Comparison of ENCODE assay signal across 9 cellular contexts in the genomic region with DNA sequence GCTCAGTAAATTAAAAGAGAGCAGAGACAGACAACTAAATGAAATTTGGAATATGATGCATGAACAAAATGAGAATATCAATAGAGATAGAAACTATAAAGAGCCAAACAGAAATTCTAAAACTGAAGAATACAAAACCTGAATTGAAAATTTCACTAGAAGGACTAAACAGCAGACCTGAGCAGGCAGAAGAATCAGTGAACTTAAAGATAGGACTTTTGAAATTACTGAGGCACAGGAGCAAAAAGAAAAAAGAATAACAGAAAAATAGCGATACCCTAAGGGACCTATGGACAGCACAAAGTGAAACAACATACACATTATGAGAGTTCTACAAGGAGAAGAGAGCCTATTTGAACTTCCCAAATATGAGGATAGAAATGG. TPM values are rescaled to one million over a fixed set of nuclear protein-coding genes. Genes with fewer than 3 reads are reported as not detected.
DNase-seq lines count a peak whose midpoint lies in the region; ATAC-seq and TF ChIP-seq lines count a peak whose summit lies in the region.
"Had no signal": no experiment of that assay in that cellular context is flagged by ENCODE, and none has a peak within 500 bp of the region (broad histone marks: within the 10 kb centered on the region; RNA-seq: fewer than 3 reads in every experiment).

No MANE protein-coding gene starts in this region.

- peaks cover 59% of the 10 kb centered on the region for H3K36me3 Mint-ChIP-seq in activated CD4-positive, alpha-beta T cell treated with anti-CD3 and anti-CD28 coated beads, Interleukin-2, amount 10 ng/mL, durations not matched to agents 24 days and 14 days (ENCODE audit: low read depth)
- H3K36me3 Mint-ChIP-seq in CD4-positive, alpha-beta memory T cell: peaks cover 62 to 76% of the 10 kb centered on the region in 2 donors
- H3K36me3 Mint-ChIP-seq in activated CD8-positive, alpha-beta T cell treated with anti-CD3 and anti-CD28 coated beads for 36 hours (ENCODE audit: low read depth): peaks cover 47% of the 10 kb centered on the region
- peaks cover 81% of the 10 kb centered on the region for H3K36me3 Mint-ChIP-seq in effector memory CD8-positive, alpha-beta T cell (ENCODE audit: insufficient read depth)
- H3K36me3 Mint-ChIP-seq in progenitor cell of endocrine pancreas (ENCODE audit: insufficient read depth): peaks cover 1% of the 10 kb centered on the region

- H3K27me3 Mint-ChIP-seq in activated CD4-positive, alpha-beta T cell treated with anti-CD3 and anti-CD28 coated beads, Interleukin-2, amount 10 ng/mL, durations not matched to agents 24 days and 14 days: no peaks in the 10 kb centered on the region
- no peaks in the 10 kb centered on the region for H3K27me3 Mint-ChIP-seq in CD4-positive, alpha-beta memory T cell
- H3K27me3 Mint-ChIP-seq in activated CD8-positive, alpha-beta T cell treated with anti-CD3 and anti-CD28 coated beads for 36 hours: no peaks in the 10 kb centered on the region
- no peaks in the 10 kb centered on the region for H3K27me3 Mint-ChIP-seq in effector memory CD8-positive, alpha-beta T cell
- no peaks in the 10 kb centered on the region for H3K27me3 Mint-ChIP-seq in progenitor cell of endocrine pancreas

- peaks cover 23% of the 10 kb centered on the region for H3K36me3 ChIP-seq in CD4-positive, alpha-beta memory T cell (ENCODE audit: insufficient read depth, low read length)

- peaks cover 52% of the 10 kb centered on the region for H3K4me1 Mint-ChIP-seq in activated CD4-positive, alpha-beta T cell treated with anti-CD3 and anti-CD28 coated beads, Interleukin-2, amount 10 ng/mL, durations not matched to agents 24 days and 14 days
- H3K4me1 Mint-ChIP-seq in CD4-positive, alpha-beta memory T cell: peaks cover 49 to 66% (median 60%) of the 10 kb centered on the region in 4 donors
- H3K4me1 Mint-ChIP-seq in activated CD8-positive, alpha-beta T cell treated with anti-CD3 and anti-CD28 coated beads for 36 hours (ENCODE audit: low read depth): peaks cover 70% of the 10 kb centered on the region
- peaks cover 53 to 62% of the 10 kb centered on the region in 2 donors for H3K4me1 Mint-ChIP-seq in effector memory CD8-positive, alpha-beta T cell (ENCODE audit: low read depth in 2 of 2)
- H3K4me1 Mint-ChIP-seq in progenitor cell of endocrine pancreas (ENCODE audit: low read depth): peaks cover 5% of the 10 kb centered on the region

- TF ChIP-seq CTCF in activated CD8-positive, alpha-beta T cell treated with anti-CD3 and anti-CD28 coated beads for 36 hours (IDR thresholded peaks at IDR 0.05): no peak
- no peak for TF ChIP-seq CTCF in progenitor cell of endocrine pancreas (IDR thresholded peaks at IDR 0.05; ENCODE audit: unreplicated experiment)

- no peaks in the 10 kb centered on the region for H3K9me3 ChIP-seq in CD4-positive, alpha-beta memory T cell (ENCODE audit: control insufficient read depth in 1 of 2, low read length in 2 of 2)
- no peaks in the 10 kb centered on the region for H3K9me3 ChIP-seq in right cardiac atrium (ENCODE audit: control insufficient read depth, low read length)

- POLR2A ChIA-PET in CD4-positive, alpha-beta memory T cell (lab: Charles Lee; ENCODE audit: partially characterized antibody): interaction anchor here (0.7 to 2.2 kb wide), 27 partner anchors 9 to 416 kb away, joined by 3 to 41 read pairs (median 5); a partner anchor contains a TSS
- POLR2A ChIA-PET in activated CD8-positive, alpha-beta T cell treated with anti-CD3 and anti-CD28 coated beads for 36 hours (lab: Charles Lee): interaction anchor here (1.0 to 1.1 kb wide), 3 partner anchors 41 to 172 kb away, joined by 3 read pairs; no protein-coding TSS in a partner anchor

- H3K27ac Mint-ChIP-seq in activated CD4-positive, alpha-beta T cell treated with anti-CD3 and anti-CD28 coated beads, Interleukin-2, amount 10 ng/mL, durations not matched to agents 24 days and 14 days: peak overlapping the region; percentile 45
- H3K27ac Mint-ChIP-seq in CD4-positive, alpha-beta memory T cell: peak overlapping the region; percentile 66 to 89 (median 84)
- peak overlapping the region; percentile 88 for H3K27ac Mint-ChIP-seq in activated CD8-positive, alpha-beta T cell treated with anti-CD3 and anti-CD28 coated beads for 36 hours
- H3K27ac Mint-ChIP-seq in effector memory CD8-positive, alpha-beta T cell: peak overlapping the region; percentile 78 to 88
- H3K27ac Mint-ChIP-seq in progenitor cell of endocrine pancreas: no peak overlapping the region

- CTCF ChIA-PET in CD4-positive, alpha-beta memory T cell (lab: Charles Lee; ENCODE audit: partially characterized antibody): interaction anchor here (0.9 to 2.2 kb wide), 49 partner anchors 7 to 843 kb away, joined by 3 to 51 read pairs (median 5); no protein-coding TSS in a partner anchor
- CTCF ChIA-PET in activated CD8-positive, alpha-beta T cell treated with anti-CD3 and anti-CD28 coated beads for 36 hours (lab: Charles Lee): interaction anchor here (0.5 to 2.0 kb wide), 56 partner anchors 7 to 531 kb away, joined by 3 to 21 read pairs (median 5); a partner anchor contains a TSS

- intact Hi-C loops in activated CD4-positive, alpha-beta T cell treated with anti-CD3 and anti-CD28 coated beads, Interleukin-2, amount 10 ng/mL, durations not matched to agents 24 days and 14 days (cut with micrococcal nuclease): loop anchor here (1.0 to 2.0 kb wide), 4 partner anchors 13 to 416 kb away; no protein-coding TSS in a partner anchor
- intact Hi-C loops in CD4-positive, alpha-beta memory T cell (cut with micrococcal nuclease): loop anchor here (1.0 to 10.0 kb wide), 5 partner anchors 9 to 416 kb away; no protein-coding TSS in a partner anchor
- intact Hi-C loops in activated CD8-positive, alpha-beta T cell treated with anti-CD3 and anti-CD28 coated beads for 36 hours (cut with micrococcal nuclease): loop anchor here (2.0 to 5.0 kb wide), 2 partner anchors 117 to 187 kb away; no protein-coding TSS in a partner anchor
- intact Hi-C loops in right cardiac atrium (cut with DNase I): loop anchor here (1.0 to 10.0 kb wide), 4 partner anchors 75 to 187 kb away; no protein-coding TSS in a partner anchor

- no peak overlapping the region for H3K4me3 Mint-ChIP-seq in activated CD4-positive, alpha-beta T cell treated with anti-CD3 and anti-CD28 coated beads, Interleukin-2, amount 10 ng/mL, durations not matched to agents 24 days and 14 days
- H3K4me3 Mint-ChIP-seq in CD4-positive, alpha-beta memory T cell: peak overlapping the region in 6 of 8 donors; percentile 10 to 73 (median 36)
- H3K4me3 Mint-ChIP-seq in activated CD8-positive, alpha-beta T cell treated with anti-CD3 and anti-CD28 coated beads for 36 hours: no peak overlapping the region
- peak overlapping the region; percentile 47 to 50 for H3K4me3 Mint-ChIP-seq in effector memory CD8-positive, alpha-beta T cell
- H3K4me3 Mint-ChIP-seq in progenitor cell of endocrine pancreas (ENCODE audit: low read depth): no peak overlapping the region

- peaks cover 58% of the 10 kb centered on the region for H3K4me1 ChIP-seq in CD4-positive, alpha-beta memory T cell (ENCODE audit: insufficient read depth, low read length)
- H3K4me1 ChIP-seq in right cardiac atrium (ENCODE audit: control insufficient read depth, insufficient read depth, low read length): no peaks in the 10 kb centered on the region

- H3K4me3 ChIP-seq in CD4-positive, alpha-beta memory T cell (ENCODE audit: low read length in 2 of 2): no peak overlapping the region
- no peak overlapping the region for H3K4me3 ChIP-seq in right cardiac atrium (ENCODE audit: low read length)
- H3K4me3 ChIP-seq: smooth muscle cell had no signal

- peak overlapping the region; percentile 8 for H3K27ac ChIP-seq in CD4-positive, alpha-beta memory T cell (ENCODE audit: low read depth, low read length)
- no peak overlapping the region for H3K27ac ChIP-seq in right cardiac atrium (ENCODE audit: low read length)

- no peak for ATAC-seq in activated CD8-positive, alpha-beta T cell treated with anti-CD3 and anti-CD28 coated beads for 36 hours
- no peak for ATAC-seq in effector memory CD8-positive, alpha-beta T cell (replicated peaks)
- ATAC-seq in right cardiac atrium: no peak

- no peak for DNase-seq in activated CD4-positive, alpha-beta T cell treated with anti-CD3 and anti-CD28 coated beads, Interleukin-2, amount 10 ng/mL, durations not matched to agents 24 days and 14 days
- DNase-seq in activated CD4-positive, alpha-beta T cell treated with anti-CD3 and anti-CD28 coated beads for 1 hour: no peak
- DNase-seq in CD4-positive, alpha-beta memory T cell: no peak
- DNase-seq in activated CD8-positive, alpha-beta T cell treated with anti-CD3 and anti-CD28 coated beads for 36 hours: no peak
- DNase-seq in effector memory CD8-positive, alpha-beta T cell: no peak
- DNase-seq in progenitor cell of endocrine pancreas (ENCODE audit: low spot score, unreplicated experiment): no peak
- DNase-seq in right cardiac atrium: no peak
- no peak for DNase-seq in SHP77 (lab: John Stamatoyannopoulos, UW)

- H3K9me3 Mint-ChIP-seq in activated CD4-positive, alpha-beta T cell treated with anti-CD3 and anti-CD28 coated beads, Interleukin-2, amount 10 ng/mL, durations not matched to agents 24 days and 14 days: peaks cover 6% of the 10 kb centered on the region
- peaks cover 0 to 18% (median 10%) of the 10 kb centered on the region in 8 donors for H3K9me3 Mint-ChIP-seq in CD4-positive, alpha-beta memory T cell
- peaks cover 6% of the 10 kb centered on the region for H3K9me3 Mint-ChIP-seq in activated CD8-positive, alpha-beta T cell treated with anti-CD3 and anti-CD28 coated beads for 36 hours
- peaks cover 3 to 8% of the 10 kb centered on the region in 2 donors for H3K9me3 Mint-ChIP-seq in effector memory CD8-positive, alpha-beta T cell
- H3K9me3 Mint-ChIP-seq in progenitor cell of endocrine pancreas (ENCODE audit: low read depth): no peaks in the 10 kb centered on the region

- 98% methylated on average over 1 of the region's 1 CpG for WGBS in right cardiac atrium

- no peaks in the 10 kb centered on the region for H3K27me3 ChIP-seq in CD4-positive, alpha-beta memory T cell (ENCODE audit: insufficient read depth, low read length)
- H3K27me3 ChIP-seq in right cardiac atrium (ENCODE audit: control insufficient read depth, insufficient read depth): no peaks in the 10 kb centered on the region

RNA-seq across cellular contexts. Expression of a gene that starts 41.6 kb away (rescaled TPM):
- 38.5 and 39.0 TPM in 2 replicates for total RNA-seq in activated CD4-positive, alpha-beta T cell treated with anti-CD3 and anti-CD28 coated beads, Interleukin-2, amount 10 ng/mL, durations not matched to agents 24 days and 14 days
- total RNA-seq in CD4-positive, alpha-beta memory T cell: 10 to 100 TPM; 43.5 to 47.2 TPM
- polyA plus RNA-seq in CD4-positive, alpha-beta memory T cell: 10 to 100 TPM; 41.8 to 48.8 TPM
- total RNA-seq in activated CD8-positive, alpha-beta T cell treated with anti-CD3 and anti-CD28 coated beads for 36 hours: 10 to 100 TPM; 24.8 to 28.3 TPM
- total RNA-seq in progenitor cell of endocrine pancreas (39.3 and 43.4 TPM in 2 replicates), right cardiac atrium (10 to 100 TPM; 29.4 to 38.1 (median 33.1) TPM)
- 30.8 TPM for polyA plus RNA-seq in right cardiac atrium

RNA-seq across cellular contexts. Expression of a gene that starts 41.7 kb away (rescaled TPM):
- total RNA-seq in activated CD4-positive, alpha-beta T cell treated with anti-CD3 and anti-CD28 coated beads, Interleukin-2, amount 10 ng/mL, durations not matched to agents 24 days and 14 days: 20.4 and 22.0 TPM in 2 replicates
- 10 to 100 TPM; 51.3 to 52.4 TPM for total RNA-seq in CD4-positive, alpha-beta memory T cell
- polyA plus RNA-seq in CD4-positive, alpha-beta memory T cell: 10 to 100 TPM; 32.4 to 40.8 TPM
- total RNA-seq in activated CD8-positive, alpha-beta T cell treated with anti-CD3 and anti-CD28 coated beads for 36 hours: 10 to 100 TPM; 27.5 to 32.7 TPM
- 45.2 TPM in 2 replicates for total RNA-seq in progenitor cell of endocrine pancreas
- total RNA-seq in right cardiac atrium: 10 to 100 TPM; 24.8 to 30.4 (median 28.2) TPM
- polyA plus RNA-seq in right cardiac atrium: 37.4 TPM

Comparison
In these comparisons a context has a peak if more than half of its experiments do, and no peak if none do; other contexts are left out.
1. H3K4me3 Mint-ChIP-seq: peak in CD4-positive, alpha-beta memory T cell (6 of 8) and effector memory CD8-positive, alpha-beta T cell (2 of 2); none in activated CD4-positive, alpha-beta T cell treated with anti-CD3 and anti-CD28 coated beads, Interleukin-2, amount 10 ng/mL, durations not matched to agents 24 days and 14 days (single experiment), activated CD8-positive, alpha-beta T cell treated with anti-CD3 and anti-CD28 coated beads for 36 hours (single experiment) and progenitor cell of endocrine pancreas (single experiment).